ENCODE assay signal across 12 cellular contexts in genomic region chr19:41994994-41995958, GRCh38. TPM values are rescaled to one million over a fixed set of nuclear protein-coding genes. Genes with fewer than 3 reads are reported as not detected.
DNase-seq lines count a peak whose midpoint lies in the region; ATAC-seq lines count a peak whose summit lies in the region.
"Had no signal": no experiment of that assay in that cellular context is flagged by ENCODE, and none has a peak within 500 bp of the region (broad histone marks: within the 10 kb centered on the region; RNA-seq: fewer than 3 reads in every experiment).

No MANE protein-coding gene starts in this region.

- peaks cover 51% of the 10 kb centered on the region for H3K27me3 Mint-ChIP-seq in activated T-cell treated with anti-CD3 and anti-CD28 coated beads, Interleukin-2, amount 50 U/mL, for 72 hours (ENCODE audit: low read depth)
- peaks cover 54% of the 10 kb centered on the region for H3K27me3 Mint-ChIP-seq in activated T-cell treated with anti-CD3 and anti-CD28 coated beads, Interleukin-2, amount 50 U/mL, for 24 hours
- peaks cover 45% of the 10 kb centered on the region for H3K27me3 Mint-ChIP-seq in activated T-helper 1 cell treated with anti-CD3 and anti-CD28 coated beads, Interleukin-12 subunit alpha, Interleukin-12 subunit beta, Interleukin-2, Interleukin-4 antibody, amounts not matched to agents 30 ng/mL and 10 ng/mL and 1 ng/mL, durations not matched to agents 14 hours and 24 hours and 36 hours (ENCODE audit: insufficient read depth)
- H3K27me3 Mint-ChIP-seq in stimulated activated memory B cell treated with anti-CD40 and anti-IgM and Interleukin-4, amounts not matched to agents 10 μg/mL and 1 μg/mL and 100 μg/mL, for 72 hours, result peaks cover 59% of the 10 kb centered on the region

- intact Hi-C loops in activated T-helper 1 cell treated with anti-CD3 and anti-CD28 coated beads, Interleukin-12 subunit alpha, Interleukin-12 subunit beta, Interleukin-2, Interleukin-4 antibody, amounts not matched to agents 30 ng/mL and 10 ng/mL and 1 ng/mL, durations not matched to agents 14 hours and 24 hours and 36 hours (cut with micrococcal nuclease), result no loop called here

- ATAC-seq in activated T-cell treated with anti-CD3 and anti-CD28 coated beads, Interleukin-2, amount 50 U/mL, for 72 hours (replicated peaks in 1 of 2), result no peak
- ATAC-seq in stimulated activated memory B cell treated with anti-CD40 and anti-IgM and Interleukin-4, amounts not matched to agents 10 μg/mL and 1 μg/mL and 100 μg/mL, for 72 hours, result no peak
- no peak for ATAC-seq in HG03432 (IDR thresholded peaks at IDR 0.05; ENCODE audit: unreplicated experiment)

- H3K4me1 Mint-ChIP-seq in activated T-cell treated with anti-CD3 and anti-CD28 coated beads, Interleukin-2, amount 50 U/mL, for 72 hours (ENCODE audit: low read depth), result peaks cover 41% of the 10 kb centered on the region
- H3K4me1 Mint-ChIP-seq in activated T-cell treated with anti-CD3 and anti-CD28 coated beads, Interleukin-2, amount 50 U/mL, for 24 hours (ENCODE audit: low read depth), result peaks cover 28% of the 10 kb centered on the region
- peaks cover 28% of the 10 kb centered on the region for H3K4me1 Mint-ChIP-seq in activated T-helper 1 cell treated with anti-CD3 and anti-CD28 coated beads, Interleukin-12 subunit alpha, Interleukin-12 subunit beta, Interleukin-2, Interleukin-4 antibody, amounts not matched to agents 30 ng/mL and 10 ng/mL and 1 ng/mL, durations not matched to agents 14 hours and 24 hours and 36 hours (ENCODE audit: low read depth)
- H3K4me1 Mint-ChIP-seq in stimulated activated memory B cell treated with anti-CD40 and anti-IgM and Interleukin-4, amounts not matched to agents 10 μg/mL and 1 μg/mL and 100 μg/mL, for 72 hours, result peaks cover 44% of the 10 kb centered on the region

- H3K9me3 Mint-ChIP-seq in activated T-cell treated with anti-CD3 and anti-CD28 coated beads, Interleukin-2, amount 50 U/mL, for 72 hours, result no peaks in the 10 kb centered on the region
- H3K9me3 Mint-ChIP-seq in activated T-cell treated with anti-CD3 and anti-CD28 coated beads, Interleukin-2, amount 50 U/mL, for 24 hours, result no peaks in the 10 kb centered on the region
- no peaks in the 10 kb centered on the region for H3K9me3 Mint-ChIP-seq in activated T-helper 1 cell treated with anti-CD3 and anti-CD28 coated beads, Interleukin-12 subunit alpha, Interleukin-12 subunit beta, Interleukin-2, Interleukin-4 antibody, amounts not matched to agents 30 ng/mL and 10 ng/mL and 1 ng/mL, durations not matched to agents 14 hours and 24 hours and 36 hours
- no peaks in the 10 kb centered on the region for H3K9me3 Mint-ChIP-seq in stimulated activated memory B cell treated with anti-CD40 and anti-IgM and Interleukin-4, amounts not matched to agents 10 μg/mL and 1 μg/mL and 100 μg/mL, for 72 hours
- H3K9me3 Mint-ChIP-seq: dendritic cell treated with granulocyte-macrophage colony-stimulating factor and Interleukin-4, amounts not matched to agents 40 ng/mL and 50 ng/mL, for 4 days had no signal

- no peak for DNase-seq in activated T-cell treated with anti-CD3 and anti-CD28 coated beads, Interleukin-2, amount 50 U/mL, for 72 hours
- DNase-seq in activated T-cell treated with anti-CD3 and anti-CD28 coated beads, Interleukin-2, amount 50 U/mL, for 24 hours, result no peak
- no peak for DNase-seq in activated T-helper 1 cell treated with anti-CD3 and anti-CD28 coated beads, Interleukin-12 subunit alpha, Interleukin-12 subunit beta, Interleukin-2, Interleukin-4 antibody, amounts not matched to agents 30 ng/mL and 10 ng/mL and 1 ng/mL, durations not matched to agents 14 hours and 24 hours and 36 hours (ENCODE audit: low spot score)
- DNase-seq in NCI-H524 treated with DMSO at 0.1 percent for 48 hours (lab: John Stamatoyannopoulos, UW), result no peak
- no peak for DNase-seq in stimulated activated CD4-positive, alpha-beta T cell treated with anti-CD3 and anti-CD28 coated beads, Interleukin-4, amount 100 ng/mL, for 1 hour
- DNase-seq: Right ventricle myocardium superior; stimulated activated CD4-positive, alpha-beta T cell treated with anti-CD3 and anti-CD28 coated beads, Interleukin-12 subunit alpha, Interleukin-12 subunit beta, amount 100 ng/mL, for 4 hours had no signal

- peaks cover 0 to 2% of the 10 kb centered on the region in 2 donors for H3K36me3 Mint-ChIP-seq in activated T-cell treated with anti-CD3 and anti-CD28 coated beads, Interleukin-2, amount 50 U/mL, for 72 hours (ENCODE audit: insufficient read depth in 2 of 2)
- H3K36me3 Mint-ChIP-seq in activated T-cell treated with anti-CD3 and anti-CD28 coated beads, Interleukin-2, amount 50 U/mL, for 24 hours (ENCODE audit: low read depth), result no peaks in the 10 kb centered on the region
- peaks cover 3% of the 10 kb centered on the region for H3K36me3 Mint-ChIP-seq in activated T-helper 1 cell treated with anti-CD3 and anti-CD28 coated beads, Interleukin-12 subunit alpha, Interleukin-12 subunit beta, Interleukin-2, Interleukin-4 antibody, amounts not matched to agents 30 ng/mL and 10 ng/mL and 1 ng/mL, durations not matched to agents 14 hours and 24 hours and 36 hours (ENCODE audit: low read depth)
- H3K36me3 Mint-ChIP-seq in stimulated activated memory B cell treated with anti-CD40 and anti-IgM and Interleukin-4, amounts not matched to agents 10 μg/mL and 1 μg/mL and 100 μg/mL, for 72 hours, result no peaks in the 10 kb centered on the region

- peak overlapping the region; percentile 14 for H3K27ac ChIP-seq in layer of hippocampus (ENCODE audit: low read depth, low read length)

- H3K4me3 Mint-ChIP-seq in activated T-cell treated with anti-CD3 and anti-CD28 coated beads, Interleukin-2, amount 50 U/mL, for 72 hours, result peak overlapping the region; percentile 3 to 42
- H3K4me3 Mint-ChIP-seq in activated T-cell treated with anti-CD3 and anti-CD28 coated beads, Interleukin-2, amount 50 U/mL, for 24 hours, result no peak overlapping the region
- H3K4me3 Mint-ChIP-seq in activated T-helper 1 cell treated with anti-CD3 and anti-CD28 coated beads, Interleukin-12 subunit alpha, Interleukin-12 subunit beta, Interleukin-2, Interleukin-4 antibody, amounts not matched to agents 30 ng/mL and 10 ng/mL and 1 ng/mL, durations not matched to agents 14 hours and 24 hours and 36 hours, result peak overlapping the region; percentile 35
- H3K4me3 Mint-ChIP-seq in stimulated activated memory B cell treated with anti-CD40 and anti-IgM and Interleukin-4, amounts not matched to agents 10 μg/mL and 1 μg/mL and 100 μg/mL, for 72 hours, result peak overlapping the region; percentile 20
- H3K4me3 Mint-ChIP-seq: dendritic cell treated with granulocyte-macrophage colony-stimulating factor and Interleukin-4, amounts not matched to agents 40 ng/mL and 50 ng/mL, for 4 days had no signal

- no peak overlapping the region for H3K27ac Mint-ChIP-seq in activated T-cell treated with anti-CD3 and anti-CD28 coated beads, Interleukin-2, amount 50 U/mL, for 72 hours
- no peak overlapping the region for H3K27ac Mint-ChIP-seq in activated T-cell treated with anti-CD3 and anti-CD28 coated beads, Interleukin-2, amount 50 U/mL, for 24 hours
- H3K27ac Mint-ChIP-seq in activated T-helper 1 cell treated with anti-CD3 and anti-CD28 coated beads, Interleukin-12 subunit alpha, Interleukin-12 subunit beta, Interleukin-2, Interleukin-4 antibody, amounts not matched to agents 30 ng/mL and 10 ng/mL and 1 ng/mL, durations not matched to agents 14 hours and 24 hours and 36 hours, result peak overlapping the region; percentile 5
- no peak overlapping the region for H3K27ac Mint-ChIP-seq in stimulated activated memory B cell treated with anti-CD40 and anti-IgM and Interleukin-4, amounts not matched to agents 10 μg/mL and 1 μg/mL and 100 μg/mL, for 72 hours
- H3K27ac Mint-ChIP-seq: dendritic cell treated with granulocyte-macrophage colony-stimulating factor and Interleukin-4, amounts not matched to agents 40 ng/mL and 50 ng/mL, for 4 days had no signal

- H3K27me3 ChIP-seq in layer of hippocampus (ENCODE audit: control insufficient read depth, insufficient read depth, low read length), result peaks cover 26% of the 10 kb centered on the region

RNA-seq across cellular contexts. Expression of gene ATP1A3, which starts 1.2 kb away (rescaled TPM):
- total RNA-seq in activated T-cell treated with anti-CD3 and anti-CD28 coated beads, Interleukin-2, amount 50 U/mL, for 72 hours, result 1 to 10 TPM; 4.3 to 6.2 TPM
- total RNA-seq in activated T-helper 1 cell treated with anti-CD3 and anti-CD28 coated beads, Interleukin-12 subunit alpha, Interleukin-12 subunit beta, Interleukin-2, Interleukin-4 antibody, amounts not matched to agents 30 ng/mL and 10 ng/mL and 1 ng/mL, durations not matched to agents 14 hours and 24 hours and 36 hours, result 0.93 and 1.4 TPM in 2 replicates
- total RNA-seq: lung microvascular endothelial cell had no signal

RNA-seq across cellular contexts. Expression of gene RABAC1, which starts 36.2 kb away (rescaled TPM):
- 10 to 100 TPM; 64.5 to 81.0 TPM for total RNA-seq in activated T-cell treated with anti-CD3 and anti-CD28 coated beads, Interleukin-2, amount 50 U/mL, for 72 hours
- total RNA-seq in activated T-helper 1 cell treated with anti-CD3 and anti-CD28 coated beads, Interleukin-12 subunit alpha, Interleukin-12 subunit beta, Interleukin-2, Interleukin-4 antibody, amounts not matched to agents 30 ng/mL and 10 ng/mL and 1 ng/mL, durations not matched to agents 14 hours and 24 hours and 36 hours, result 36.2 and 41.3 TPM in 2 replicates
